ENCODE assay signal across 20 cellular contexts in genomic region chr4:139676913-139677585, GRCh38.
"Had no signal": no experiment of that assay in that cellular context is flagged by ENCODE, and none has a peak within 500 bp of the region (broad histone marks: within the 10 kb centered on the region; RNA-seq: fewer than 3 reads in every experiment).

No MANE protein-coding gene starts in this region.

- H3K27me3 ChIP-seq: left lung, neutrophil, tibial artery, vagina had no signal

- H3K27me3 Mint-ChIP-seq: activated CD4-positive, alpha-beta memory T cell treated with anti-CD3 and anti-CD28 coated beads, Interleukin-2, amount 10 ng/mL, durations not matched to agents 7 days and 5 days; activated naive CD4-positive, alpha-beta T cell treated with anti-CD3 and anti-CD28 coated beads, Interleukin-2, amount 50 U/mL, for 24 hours; activated T-cell treated with anti-CD3 and anti-CD28 coated beads, Interleukin-2, amount 50 U/mL, for 24 hours; memory B cell had no signal

- H3K9me3 ChIP-seq: left lung, neutrophil, tibial artery, vagina had no signal

- H3K4me3 ChIP-seq: coronary artery, left lung, tibial artery, vagina had no signal

- H3K4me1 Mint-ChIP-seq: activated naive CD4-positive, alpha-beta T cell treated with anti-CD3 and anti-CD28 coated beads, Interleukin-2, amount 50 U/mL, for 24 hours had no signal

- H3K27ac Mint-ChIP-seq: activated CD4-positive, alpha-beta memory T cell treated with anti-CD3 and anti-CD28 coated beads, Interleukin-2, amount 10 ng/mL, durations not matched to agents 7 days and 5 days; activated naive CD4-positive, alpha-beta T cell treated with anti-CD3 and anti-CD28 coated beads, Interleukin-2, amount 50 U/mL, for 24 hours; activated T-cell treated with anti-CD3 and anti-CD28 coated beads, Interleukin-2, amount 50 U/mL, for 24 hours; memory B cell; natural killer cell had no signal

- H3K27ac ChIP-seq: coronary artery, epithelial cell of prostate, left lung, tibial artery, vagina, WERI-Rb-1 had no signal

- H3K36me3 Mint-ChIP-seq: activated naive CD4-positive, alpha-beta T cell treated with anti-CD3 and anti-CD28 coated beads, Interleukin-2, amount 50 U/mL, for 24 hours; memory B cell had no signal

- H3K4me3 Mint-ChIP-seq: activated CD4-positive, alpha-beta memory T cell treated with anti-CD3 and anti-CD28 coated beads, Interleukin-2, amount 10 ng/mL, durations not matched to agents 7 days and 5 days; activated naive CD4-positive, alpha-beta T cell treated with anti-CD3 and anti-CD28 coated beads, Interleukin-2, amount 50 U/mL, for 24 hours; activated T-cell treated with anti-CD3 and anti-CD28 coated beads, Interleukin-2, amount 50 U/mL, for 24 hours; memory B cell; natural killer cell had no signal

- ATAC-seq: left lung, natural killer cell had no signal

- H3K9me3 Mint-ChIP-seq: activated CD4-positive, alpha-beta memory T cell treated with anti-CD3 and anti-CD28 coated beads, Interleukin-2, amount 10 ng/mL, durations not matched to agents 7 days and 5 days; activated naive CD4-positive, alpha-beta T cell treated with anti-CD3 and anti-CD28 coated beads, Interleukin-2, amount 50 U/mL, for 24 hours; activated T-cell treated with anti-CD3 and anti-CD28 coated beads, Interleukin-2, amount 50 U/mL, for 24 hours; natural killer cell had no signal

- DNase-seq: activated CD4-positive, alpha-beta memory T cell treated with anti-CD3 and anti-CD28 coated beads, Interleukin-2, amount 10 ng/mL, durations not matched to agents 7 days and 5 days; activated effector memory CD4-positive, alpha-beta T cell treated with anti-CD3 and anti-CD28 coated beads, Interleukin-2, amount 50 U/mL, for 16 hours; activated T-cell treated with anti-CD3 and anti-CD28 coated beads, Interleukin-2, amount 50 U/mL, for 24 hours; amniotic stem cell; central memory CD4-positive, alpha-beta T cell; effector CD8-positive, alpha-beta T cell; left lung; natural killer cell; posterior cingulate gyrus; stimulated activated CD4-positive, alpha-beta T cell treated with anti-CD3 and anti-CD28 coated beads, Interleukin-15, amount 100 ng/mL, for 24 hours; stimulated activated CD4-positive, alpha-beta T cell treated with anti-CD3 and anti-CD28 coated beads, Interleukin-4, amount 100 ng/mL, for 24 hours; stimulated activated naive CD4-positive, alpha-beta T cell; tibial artery; WERI-Rb-1 had no signal
